25 cellular contexts compared by ENCODE assay signal in the genomic region with DNA sequence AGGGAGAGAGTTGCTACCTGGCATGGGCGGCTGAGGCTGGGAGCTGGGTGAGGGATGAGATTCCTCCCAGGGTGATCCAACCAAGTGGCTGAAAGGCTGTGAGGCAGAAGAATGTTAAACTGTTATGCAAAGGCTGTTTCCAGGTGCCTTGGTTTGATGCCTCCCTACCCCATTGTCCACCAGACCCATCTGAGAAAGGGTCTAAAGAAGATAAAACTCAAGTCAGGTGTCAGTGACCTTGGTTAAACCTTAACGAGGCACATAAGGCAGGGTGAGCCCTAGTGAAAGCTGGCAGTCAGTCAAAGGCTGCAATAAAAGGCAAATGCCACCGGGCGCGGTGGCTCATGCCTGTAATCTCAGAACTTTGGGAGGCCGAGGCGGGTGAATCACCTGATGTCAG. TPM values are rescaled to one million over a fixed set of nuclear protein-coding genes. Genes with fewer than 3 reads are reported as not detected.
DNase-seq lines count a peak whose midpoint lies in the region; ATAC-seq, FAIRE-seq and TF ChIP-seq lines count a peak whose summit lies in the region.
"Had no signal": no experiment of that assay in that cellular context is flagged by ENCODE, and none has a peak within 500 bp of the region (broad histone marks: within the 10 kb centered on the region; RNA-seq: fewer than 3 reads in every experiment).

No MANE protein-coding gene starts in this region.

- WGBS in small intestine, 3 donors: 14 to 55% (median 37%) methylated on average over 7 of the region's 7 CpGs

- H3K4me3 ChIP-seq in Peyer's patch (no peak overlapping the region), small intestine (ENCODE audit: low read depth in 1 of 2, low read length in 2 of 2) (no peak overlapping the region)
- H3K4me3 ChIP-seq: hepatocyte, SJSA1, suprapubic skin had no signal

- H3K27me3 ChIP-seq in Peyer's patch: no peaks in the 10 kb centered on the region
- no peaks in the 10 kb centered on the region for H3K27me3 ChIP-seq in small intestine (ENCODE audit: control insufficient read depth in 2 of 2, insufficient read depth in 2 of 2, low read length in 2 of 2)
- H3K27me3 ChIP-seq: hepatocyte, SJSA1, suprapubic skin had no signal

- H3K27ac Mint-ChIP-seq in T-helper 2 cell treated with Interferon-gamma antibody and Interleukin-4, amounts not matched to agents 5 μg/mL and 100 μg/mL, for 36 hours: no peak overlapping the region
- H3K27ac Mint-ChIP-seq: dendritic cell treated with granulocyte-macrophage colony-stimulating factor and Interleukin-4, amounts not matched to agents 40 ng/mL and 50 ng/mL, for 4 days; HFFc6 had no signal

- no peak for TF ChIP-seq POLR2A in Peyer's patch (IDR thresholded peaks at IDR 0.05)

- H3K27ac ChIP-seq in Peyer's patch (peak overlapping the region in 2 of 4 donors; percentile 29 to 50), small intestine (ENCODE audit: low read depth in 1 of 2, low read length in 1 of 2) (peak overlapping the region in 1 of 2 donors; percentile 54)
- H3K27ac ChIP-seq: hepatocyte, SJSA1, suprapubic skin, WERI-Rb-1 had no signal

- FAIRE-seq in small intestine (lab: Jason Lieb, UNC): no peak
- FAIRE-seq: bronchial epithelial cell, GM12891, islet of Langerhans had no signal

- H3K4me1 ChIP-seq in Peyer's patch: peaks cover 0 to 25% (median 0%) of the 10 kb centered on the region in 4 donors
- peaks cover 3 to 7% of the 10 kb centered on the region in 2 donors for H3K4me1 ChIP-seq in small intestine (ENCODE audit: control insufficient read depth in 2 of 2, insufficient read depth in 1 of 2, low read depth in 1 of 2, low read length in 1 of 2)

- H3K36me3 ChIP-seq in Peyer's patch (peaks cover 0 to 16% (median 0%) of the 10 kb centered on the region in 3 donors), small intestine (ENCODE audit: control insufficient read depth in 2 of 2, insufficient read depth in 2 of 2, low read length in 2 of 2) (peaks cover 0 to 3% of the 10 kb centered on the region in 2 donors)
- H3K36me3 ChIP-seq: SJSA1 had no signal

- no peaks in the 10 kb centered on the region for H3K9me3 ChIP-seq in Peyer's patch
- no peaks in the 10 kb centered on the region for H3K9me3 ChIP-seq in small intestine (ENCODE audit: control insufficient read depth, low read depth)
- H3K9me3 ChIP-seq: SJSA1, suprapubic skin had no signal

- peak; percentile 85 for ATAC-seq in left lobe of liver

- DNase-seq in activated effector memory CD4-positive, alpha-beta T cell treated with anti-CD3 and anti-CD28 coated beads, Interleukin-2, amount 50 U/mL, for 16 hours: peak; percentile 43
- no peak for DNase-seq in activated effector memory CD4-positive, alpha-beta T cell treated with Interleukin-2 at 50 U/mL for 16 hours
- DNase-seq in Peyer's patch (peak in 2 of 3 donors; percentile 72 to 77), left lobe of liver (ENCODE audit: low spot score) (no peak), small intestine (peak; percentile 88), NCI-H146 (lab: John Stamatoyannopoulos, UW) (no peak), SIG-M5 (lab: John Stamatoyannopoulos, UW) (no peak)
- DNase-seq in T-helper 2 cell treated with Interferon-gamma antibody and Interleukin-4, amounts not matched to agents 5 μg/mL and 100 μg/mL, for 36 hours (ENCODE audit: low spot score): no peak
- DNase-seq: activated CD8-positive, alpha-beta memory T cell treated with anti-CD3 and anti-CD28 coated beads for 24 hours; C1 segment of cervical spinal cord; DMS53; HFFc6; KG1; NCI-H1105 treated with DMSO at 0.1 percent for 48 hours; NCI-H526 treated with DMSO at 0.1 percent for 48 hours; T-helper 2 cell; WERI-Rb-1 had no signal

- TF ChIP-seq CTCF in Peyer's patch (IDR thresholded peaks at IDR 0.05): no peak

- H3K27me3 Mint-ChIP-seq in T-helper 2 cell treated with Interferon-gamma antibody and Interleukin-4, amounts not matched to agents 5 μg/mL and 100 μg/mL, for 36 hours (ENCODE audit: low read depth): no peaks in the 10 kb centered on the region
- H3K27me3 Mint-ChIP-seq: dendritic cell treated with granulocyte-macrophage colony-stimulating factor and Interleukin-4, amounts not matched to agents 40 ng/mL and 50 ng/mL, for 4 days had no signal

- peaks cover 2% of the 10 kb centered on the region for H3K36me3 Mint-ChIP-seq in T-helper 2 cell treated with Interferon-gamma antibody and Interleukin-4, amounts not matched to agents 5 μg/mL and 100 μg/mL, for 36 hours (ENCODE audit: low read depth)

- no peaks in the 10 kb centered on the region for H3K9me3 Mint-ChIP-seq in T-helper 2 cell treated with Interferon-gamma antibody and Interleukin-4, amounts not matched to agents 5 μg/mL and 100 μg/mL, for 36 hours
- H3K9me3 Mint-ChIP-seq: dendritic cell treated with granulocyte-macrophage colony-stimulating factor and Interleukin-4, amounts not matched to agents 40 ng/mL and 50 ng/mL, for 4 days; HFFc6 had no signal

- H3K4me3 Mint-ChIP-seq in T-helper 2 cell treated with Interferon-gamma antibody and Interleukin-4, amounts not matched to agents 5 μg/mL and 100 μg/mL, for 36 hours: no peak overlapping the region
- H3K4me3 Mint-ChIP-seq: dendritic cell treated with granulocyte-macrophage colony-stimulating factor and Interleukin-4, amounts not matched to agents 40 ng/mL and 50 ng/mL, for 4 days; HFFc6 had no signal

- H3K4me1 Mint-ChIP-seq in T-helper 2 cell treated with Interferon-gamma antibody and Interleukin-4, amounts not matched to agents 5 μg/mL and 100 μg/mL, for 36 hours (ENCODE audit: low read depth): peaks cover 21% of the 10 kb centered on the region

RNA-seq across cellular contexts. Expression of a gene that starts 23.8 kb away (rescaled TPM):
- total RNA-seq in Peyer's patch (10 to 100 TPM in 3 of 4 donors, 1 to 10 TPM in 1; 2.5 to 37.0 (median 22.4) TPM), left lobe of liver (113 TPM)
- 10 to 100 TPM in 2 of 3 donors, 1 to 10 TPM in 1; 8.9 to 33.8 (median 30.0) TPM for polyA plus RNA-seq in small intestine
- total RNA-seq: A673 had no signal

RNA-seq across cellular contexts. Expression of a gene that starts 55.5 kb away (rescaled TPM):
- 1 to 10 TPM; 2.6 to 6.1 (median 4.9) TPM for total RNA-seq in Peyer's patch
- 16.8 TPM for total RNA-seq in left lobe of liver
- 1 to 10 TPM; 2.2 to 3.3 (median 2.2) TPM for polyA plus RNA-seq in small intestine

Comparison
In these comparisons a context has a peak if more than half of its experiments do, and no peak if none do; other contexts are left out.
1. DNase-seq: peak in activated effector memory CD4-positive, alpha-beta T cell treated with anti-CD3 and anti-CD28 coated beads, Interleukin-2, amount 50 U/mL, for 16 hours (single experiment), Peyer's patch (2 of 3) and small intestine (single experiment); none in activated effector memory CD4-positive, alpha-beta T cell treated with Interleukin-2 at 50 U/mL for 16 hours (single experiment), left lobe of liver (single experiment), T-helper 2 cell treated with Interferon-gamma antibody and Interleukin-4, amounts not matched to agents 5 μg/mL and 100 μg/mL, for 36 hours (single experiment), NCI-H146 (single experiment) and SIG-M5 (single experiment).